Comparison of ENCODE assay signal across 11 cellular contexts in the genomic region with DNA sequence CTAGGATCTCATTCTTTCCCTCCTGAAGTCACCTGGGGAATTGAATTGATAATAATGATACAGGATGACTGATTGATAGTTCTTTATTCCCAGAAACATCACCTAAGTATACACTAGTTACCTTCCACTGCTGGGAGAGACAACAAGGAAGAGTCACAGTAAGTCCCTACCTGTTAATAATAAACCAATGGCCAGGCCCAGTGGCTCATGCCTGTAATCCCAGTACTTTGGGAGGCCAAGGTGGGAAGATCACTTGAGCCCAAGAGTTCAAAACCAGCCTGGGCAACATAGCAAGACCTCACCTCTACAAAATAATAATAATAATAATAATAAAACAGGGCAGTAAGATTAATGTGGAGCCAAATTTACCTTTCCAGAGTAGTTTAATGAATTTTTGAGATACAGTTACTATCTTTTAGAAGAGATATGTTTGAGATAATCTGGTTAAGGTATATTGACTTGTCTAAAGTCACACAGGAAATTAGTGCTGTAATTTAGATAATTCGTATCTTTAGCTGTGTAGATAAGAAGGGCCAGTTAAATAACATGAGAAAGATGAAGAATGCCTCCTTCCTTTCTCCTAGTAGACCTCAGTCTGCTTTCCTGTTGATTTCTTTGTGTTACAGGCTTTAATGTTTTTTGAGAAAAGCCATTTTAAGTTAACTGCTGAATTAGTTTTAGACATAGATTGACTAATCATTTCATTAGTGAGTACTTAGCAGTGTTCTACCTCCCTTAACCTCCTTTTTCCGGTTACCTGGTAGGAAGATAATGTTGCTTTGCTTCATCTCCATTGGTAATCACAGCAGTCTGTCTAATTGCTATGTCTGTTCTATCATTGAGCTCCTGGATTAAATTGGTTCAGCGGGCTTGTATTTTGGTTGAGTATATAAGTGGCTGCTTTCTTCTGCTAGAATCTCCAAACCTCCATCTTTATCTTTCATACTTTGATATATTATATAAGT. TPM values are rescaled to one million over a fixed set of nuclear protein-coding genes. Genes with fewer than 3 reads are reported as not detected.
DNase-seq lines count a peak whose midpoint lies in the region; ATAC-seq and TF ChIP-seq lines count a peak whose summit lies in the region.
"Had no signal": no experiment of that assay in that cellular context is flagged by ENCODE, and none has a peak within 500 bp of the region (broad histone marks: within the 10 kb centered on the region; RNA-seq: fewer than 3 reads in every experiment).

No MANE protein-coding gene starts in this region.

- no peak for TF ChIP-seq POLR2A in spleen (IDR thresholded peaks at IDR 0.05)
- TF ChIP-seq POLR2A in heart left ventricle (IDR thresholded peaks at IDR 0.05), result no peak

- peak; percentile 3 for ATAC-seq in activated T-helper 17 cell treated with anti-CD3 and anti-CD28 coated beads, Interleukin-2, amount 50 U/mL, for 72 hours (replicated peaks)
- no peak for ATAC-seq in HG03521 (IDR thresholded peaks at IDR 0.05; ENCODE audit: unreplicated experiment)
- ATAC-seq in heart left ventricle, result no peak

- H3K4me3 ChIP-seq in HL-60 (replicated peaks; ENCODE audit: insufficient read depth, low read length) (no peak overlapping the region), spleen (peak overlapping the region in 1 of 8 donors; percentile 97), WERI-Rb-1 (ENCODE audit: low read depth, low read length) (no peak overlapping the region), heart left ventricle (no peak overlapping the region)

- H3K27ac ChIP-seq in HL-60 (replicated peaks) (peak overlapping the region; percentile 79), layer of hippocampus (ENCODE audit: low read depth, low read length) (peak overlapping the region; percentile 56), spleen (peak overlapping the region; percentile 95 to 100 (median 98)), WERI-Rb-1 (no peak overlapping the region), heart left ventricle (peak overlapping the region in 6 of 12 donors; percentile 11 to 99 (median 40))

- H3K36me3 Mint-ChIP-seq in activated T-helper 17 cell treated with anti-CD3 and anti-CD28 coated beads, Interleukin-2, amount 50 U/mL, for 72 hours (ENCODE audit: low read depth), result peaks cover 95% of the 10 kb centered on the region
- H3K36me3 Mint-ChIP-seq: type B pancreatic cell had no signal

- H3K4me1 ChIP-seq in spleen, result peaks cover 67 to 100% (median 98%) of the 10 kb centered on the region in 6 donors
- H3K4me1 ChIP-seq in heart left ventricle, result peaks cover 0 to 98% (median 10%) of the 10 kb centered on the region in 12 donors

- TF ChIP-seq CTCF in HL-60 (IDR thresholded peaks at IDR 0.05; ENCODE audit: insufficient read depth, low read length), result no peak
- TF ChIP-seq CTCF in spleen (IDR thresholded peaks at IDR 0.05 in 8 of 11, conservative IDR thresholded peaks at IDR 0.05 in 3 of 11), result no peak
- TF ChIP-seq CTCF in GM20000 (IDR thresholded peaks at IDR 0.05; ENCODE audit: extremely low read depth, missing control alignments), result no peak
- TF ChIP-seq CTCF in WERI-Rb-1 (IDR thresholded peaks at IDR 0.05; ENCODE audit: low read depth, low read length), result no peak
- no peak for TF ChIP-seq CTCF in heart left ventricle (IDR thresholded peaks at IDR 0.05)

- H3K27me3 ChIP-seq in HL-60 (ENCODE audit: insufficient read depth, poor library complexity, severe bottlenecking) (no peaks in the 10 kb centered on the region), layer of hippocampus (ENCODE audit: control insufficient read depth, insufficient read depth, low read length) (no peaks in the 10 kb centered on the region), spleen (replicated peaks in 1 of 7) (no peaks in the 10 kb centered on the region), WERI-Rb-1 (ENCODE audit: insufficient read depth, low read depth, severe bottlenecking) (no peaks in the 10 kb centered on the region), heart left ventricle (no peaks in the 10 kb centered on the region)

- no peaks in the 10 kb centered on the region for H3K27me3 Mint-ChIP-seq in activated T-helper 17 cell treated with anti-CD3 and anti-CD28 coated beads, Interleukin-2, amount 50 U/mL, for 72 hours
- H3K27me3 Mint-ChIP-seq: type B pancreatic cell had no signal

- no peaks in the 10 kb centered on the region for H3K9me3 Mint-ChIP-seq in activated T-helper 17 cell treated with anti-CD3 and anti-CD28 coated beads, Interleukin-2, amount 50 U/mL, for 72 hours
- H3K9me3 Mint-ChIP-seq: type B pancreatic cell had no signal

- H3K27ac Mint-ChIP-seq in activated T-helper 17 cell treated with anti-CD3 and anti-CD28 coated beads, Interleukin-2, amount 50 U/mL, for 72 hours, result peak overlapping the region; percentile 99
- H3K27ac Mint-ChIP-seq: type B pancreatic cell had no signal

- no peaks in the 10 kb centered on the region for H3K9me3 ChIP-seq in spleen
- H3K9me3 ChIP-seq in WERI-Rb-1 (ENCODE audit: severe bottlenecking), result no peaks in the 10 kb centered on the region
- H3K9me3 ChIP-seq in heart left ventricle, result no peaks in the 10 kb centered on the region

- intact Hi-C loops in spleen (cut with DNase I; ENCODE audit: low total_unique reads) (no loop called here), heart left ventricle (cut with DNase I) (loop anchor here in 1 of 10 donors (5.0 kb wide), 1 partner anchor 53 kb away; no protein-coding TSS in a partner anchor)

- WGBS in spleen, 5 donors, result 74 to 86% (median 82%) methylated on average over 3 of the region's 3 CpGs
- WGBS in heart left ventricle, 4 donors, result 91 to 94% (median 93%) methylated on average over 3 of the region's 3 CpGs

- H3K4me3 Mint-ChIP-seq in activated T-helper 17 cell treated with anti-CD3 and anti-CD28 coated beads, Interleukin-2, amount 50 U/mL, for 72 hours, result peak overlapping the region; percentile 86
- H3K4me3 Mint-ChIP-seq: type B pancreatic cell had no signal

- H3K36me3 ChIP-seq in spleen, result peaks cover 0 to 16% (median 0%) of the 10 kb centered on the region in 6 donors
- no peaks in the 10 kb centered on the region for H3K36me3 ChIP-seq in WERI-Rb-1
- H3K36me3 ChIP-seq in heart left ventricle, result no peaks in the 10 kb centered on the region

- H3K4me1 Mint-ChIP-seq in activated T-helper 17 cell treated with anti-CD3 and anti-CD28 coated beads, Interleukin-2, amount 50 U/mL, for 72 hours, result peaks cover 68% of the 10 kb centered on the region

- DNase-seq in HL-60 (ENCODE audit: low read depth in 1 of 2, low spot score in 1 of 2) (no peak), spleen (no peak), GM20000 (ENCODE audit: low spot score) (no peak), WERI-Rb-1 (no peak), heart left ventricle (no peak)
- DNase-seq: aorta, SHP77 had no signal

RNA-seq across cellular contexts. Expression of gene SMAP2, which starts 22.0 kb away (rescaled TPM):
- total RNA-seq in activated T-helper 17 cell treated with anti-CD3 and anti-CD28 coated beads, Interleukin-2, amount 50 U/mL, for 72 hours, result 100 to 1,000 TPM; 219 to 280 TPM
- 100 to 1,000 TPM; 120 to 435 (median 252) TPM for total RNA-seq in spleen
- 100 to 1,000 TPM; 135 to 196 (median 148) TPM for polyA plus RNA-seq in spleen
- 10 to 100 TPM in 8 of 9 donors, 1 to 10 TPM in 1; 9.9 to 44.4 (median 12.9) TPM for total RNA-seq in heart left ventricle
- 10 to 100 TPM in 1 of 2 donors, 1 to 10 TPM in 1; 8.9 to 24.5 TPM for polyA plus RNA-seq in heart left ventricle

RNA-seq across cellular contexts. Expression of gene ZFP69B, which starts 54.8 kb away (rescaled TPM):
- total RNA-seq in activated T-helper 17 cell treated with anti-CD3 and anti-CD28 coated beads, Interleukin-2, amount 50 U/mL, for 72 hours, result 1 to 10 TPM; 2.8 to 3.3 TPM
- total RNA-seq in spleen (1 to 10 TPM; 1.9 to 5.0 (median 2.6) TPM), heart left ventricle (1 to 10 TPM in 5 of 9 donors, under 1 TPM in 4; 0.44 to 2.6 (median 1.1) TPM)
- polyA plus RNA-seq in spleen (1 to 10 TPM in 1 of 3 donors, under 1 TPM in 2; 0.80 to 1.0 (median 0.96) TPM), heart left ventricle (1 to 10 TPM in 1 of 2 donors, under 1 TPM in 1; 0.42 to 1.5 TPM)
